ENCODE assay signal across 27 cellular contexts in genomic region chr14:105056303-105056831, GRCh38. TPM values are rescaled to one million over a fixed set of nuclear protein-coding genes. Genes with fewer than 3 reads are reported as not detected.
DNase-seq lines count a peak whose midpoint lies in the region; ATAC-seq and TF ChIP-seq lines count a peak whose summit lies in the region.
"Had no signal": no experiment of that assay in that cellular context is flagged by ENCODE, and none has a peak within 500 bp of the region (broad histone marks: within the 10 kb centered on the region; RNA-seq: fewer than 3 reads in every experiment).

No MANE protein-coding gene starts in this region.

- H3K4me1 ChIP-seq in left ventricle myocardium inferior, result peaks cover 31% of the 10 kb centered on the region

- DNase-seq in Right ventricle myocardium superior (peak; percentile 24), left ventricle myocardium inferior (no peak), sciatic nerve (ENCODE audit: low spot score) (peak; percentile 57), medulla oblongata (ENCODE audit: extremely low spot score) (no peak)
- DNase-seq: ACHN; activated CD4-positive, alpha-beta T cell treated with anti-CD3 and anti-CD28 coated beads for 36 hours; activated naive CD4-positive, alpha-beta T cell treated with anti-CD3 and anti-CD28 coated beads, Interleukin-2, amount 50 U/mL, for 16 hours; aorta; C1 segment of cervical spinal cord; Kasumi-1; left cardiac atrium; MV-4-11; naive B cell; NCI-H2171; NCI-H510A treated with DMSO at 0.1 percent for 48 hours; pancreas; PC-3; SIG-M5; T-cell had no signal

- H3K36me3 ChIP-seq in left ventricle myocardium inferior, result no peaks in the 10 kb centered on the region
- H3K36me3 ChIP-seq: pancreas had no signal

- H3K9me3 ChIP-seq in left ventricle myocardium inferior (replicated peaks) (no peaks in the 10 kb centered on the region), iPS-18c (ENCODE audit: control insufficient read depth, insufficient read depth, low read length) (no peaks in the 10 kb centered on the region)
- H3K9me3 ChIP-seq: pancreas had no signal

- no peak for ATAC-seq in Right ventricle myocardium superior (ENCODE audit: poor library complexity)
- no peak for ATAC-seq in sciatic nerve
- no peak for ATAC-seq in GM19463 (IDR thresholded peaks at IDR 0.05; ENCODE audit: unreplicated experiment)
- ATAC-seq in HG03442 (IDR thresholded peaks at IDR 0.05; ENCODE audit: unreplicated experiment), result no peak
- ATAC-seq: activated CD4-positive, alpha-beta T cell treated with anti-CD3 and anti-CD28 coated beads for 36 hours; left cardiac atrium; pancreas; PC-3; right cardiac atrium; stimulated activated naive CD8-positive, alpha-beta T cell treated with anti-CD3 and anti-CD28 coated beads, Interleukin-15, Interleukin-2, amounts not matched to agents 100 U/mL and 50 U/mL, for 24 hours; T-cell had no signal

- intact Hi-C loops in Right ventricle myocardium superior (cut with DNase I) (no loop called here), left ventricle myocardium inferior (cut with micrococcal nuclease) (no loop called here), sciatic nerve (cut with DNase I) (loop anchor here (10.0 kb wide), 1 partner anchor 1068 kb away; no protein-coding TSS in a partner anchor)

- no peak overlapping the region for H3K27ac ChIP-seq in left ventricle myocardium inferior (replicated peaks)
- H3K27ac ChIP-seq: pancreas had no signal

- H3K36me3 Mint-ChIP-seq in IgD-negative memory B cell, result no peaks in the 10 kb centered on the region

- peaks cover 35% of the 10 kb centered on the region for H3K27me3 ChIP-seq in left ventricle myocardium inferior (ENCODE audit: low read depth)
- H3K27me3 ChIP-seq: pancreas had no signal

- H3K4me3 ChIP-seq in left ventricle myocardium inferior, result no peak overlapping the region
- peak overlapping the region; percentile 24; the same call in 1 of the 2 replicates for H3K4me3 ChIP-seq in iPS-18c (ENCODE audit: insufficient read depth, low read depth, low read length)
- H3K4me3 ChIP-seq: pancreas had no signal

- H3K27me3 Mint-ChIP-seq in IgD-negative memory B cell, result no peaks in the 10 kb centered on the region
- H3K27me3 Mint-ChIP-seq: activated CD4-positive, alpha-beta T cell treated with anti-CD3 and anti-CD28 coated beads for 36 hours; dendritic cell treated with granulocyte-macrophage colony-stimulating factor and Interleukin-4, amounts not matched to agents 40 ng/mL and 50 ng/mL, for 4 days; naive B cell; T-cell had no signal

- peaks cover 18 to 23% (median 22%) of the 10 kb centered on the region in 3 donors for H3K4me1 Mint-ChIP-seq in IgD-negative memory B cell

- TF ChIP-seq CTCF in left ventricle myocardium inferior (IDR thresholded peaks at IDR 0.05; ENCODE audit: borderline replicate concordance), result no peak

- peak overlapping the region in 2 of 3 donors; percentile 35 to 67 for H3K27ac Mint-ChIP-seq in IgD-negative memory B cell

- no peaks in the 10 kb centered on the region for H3K9me3 Mint-ChIP-seq in IgD-negative memory B cell
- H3K9me3 Mint-ChIP-seq: dendritic cell treated with granulocyte-macrophage colony-stimulating factor and Interleukin-4, amounts not matched to agents 40 ng/mL and 50 ng/mL, for 4 days; naive B cell; T-cell had no signal

- no peak overlapping the region for H3K4me3 Mint-ChIP-seq in IgD-negative memory B cell
- H3K4me3 Mint-ChIP-seq: activated CD4-positive, alpha-beta T cell treated with anti-CD3 and anti-CD28 coated beads for 36 hours; dendritic cell treated with granulocyte-macrophage colony-stimulating factor and Interleukin-4, amounts not matched to agents 40 ng/mL and 50 ng/mL, for 4 days; naive B cell; T-cell had no signal

RNA-seq across cellular contexts. Expression of gene GPR132, which starts 8.9 kb away (rescaled TPM):
- total RNA-seq in Right ventricle myocardium superior, result 1.3 TPM
- total RNA-seq in left ventricle myocardium inferior, result 1.0 TPM
- 37.2 TPM for polyA plus RNA-seq in IgD-negative memory B cell
- total RNA-seq in sciatic nerve, result 3.2 TPM
- polyA plus RNA-seq: fibroblast of lung had no signal

RNA-seq across cellular contexts. Expression of gene CDCA4, which starts 35.5 kb away (rescaled TPM):
- total RNA-seq in Right ventricle myocardium superior (1.6 TPM), left ventricle myocardium inferior (2.0 TPM), sciatic nerve (5.5 TPM)
- 11.4 TPM for polyA plus RNA-seq in IgD-negative memory B cell

Comparison
In these comparisons a context has a peak if more than half of its experiments do, and no peak if none do; other contexts are left out.
1. DNase-seq: peak in Right ventricle myocardium superior (single experiment) and sciatic nerve (single experiment); none in left ventricle myocardium inferior (single experiment) and medulla oblongata (single experiment).